ENCODE assay signal across 1 cellular context in the genomic region with DNA sequence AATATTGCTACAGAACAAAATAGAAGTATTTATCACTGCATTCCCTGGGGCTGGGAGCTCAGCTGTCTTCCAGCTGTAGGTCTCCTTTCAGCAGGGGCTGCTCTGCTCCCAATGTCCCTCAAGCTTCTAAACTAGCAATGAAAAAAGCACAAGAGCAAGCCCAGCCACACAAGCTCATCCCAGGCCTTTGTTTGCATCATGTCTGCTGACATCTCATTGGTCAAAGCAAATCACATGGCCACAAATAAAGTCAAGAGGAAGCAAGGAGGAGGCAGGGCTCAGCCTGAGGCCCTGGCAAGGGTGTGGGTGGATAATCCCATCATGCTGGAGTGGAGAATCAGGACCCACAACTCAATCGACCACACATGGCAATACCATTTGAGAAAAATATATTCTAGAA.
TF ChIP-seq lines count a peak whose summit lies in the region.

No MANE protein-coding gene starts in this region.

TF ChIP-seq in K562, 482 proteins besides CTCF, POLR2A, EP300 and RAD21 (continued from another document):
- TF ChIP-seq RAD51 (IDR thresholded peaks at IDR 0.05; ENCODE audit: borderline replicate concordance, low read depth): peak; percentile 66
- no peak for TF ChIP-seq NEUROD1 (IDR thresholded peaks at IDR 0.05; ENCODE audit: borderline replicate concordance, low read depth, low read length, partially characterized antibody)
- TF ChIP-seq ZNF584 (CRISPR knock-in tag; IDR thresholded peaks at IDR 0.05; ENCODE audit: low read depth): no peak
- no peak for TF ChIP-seq NR4A1 (CRISPR knock-in tag; IDR thresholded peaks at IDR 0.05)
- TF ChIP-seq NR4A1 (tag; IDR thresholded peaks at IDR 0.05): no peak
- no peak for TF ChIP-seq KDM1A (IDR thresholded peaks at IDR 0.05)
- no peak for TF ChIP-seq GABPB2 (CRISPR knock-in tag; conservative IDR thresholded peaks at IDR 0.05)
- TF ChIP-seq RBM15 (IDR thresholded peaks at IDR 0.05; ENCODE audit: insufficient read depth, low read length): no peak
- TF ChIP-seq, protein P1, sequence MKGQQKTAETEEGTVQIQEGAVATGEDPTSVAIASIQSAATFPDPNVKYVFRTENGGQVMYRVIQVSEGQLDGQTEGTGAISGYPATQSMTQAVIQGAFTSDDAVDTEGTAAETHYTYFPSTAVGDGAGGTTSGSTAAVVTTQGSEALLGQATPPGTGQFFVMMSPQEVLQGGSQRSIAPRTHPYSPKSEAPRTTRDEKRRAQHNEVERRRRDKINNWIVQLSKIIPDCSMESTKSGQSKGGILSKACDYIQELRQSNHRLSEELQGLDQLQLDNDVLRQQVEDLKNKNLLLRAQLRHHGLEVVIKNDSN (CRISPR knock-in tag; IDR thresholded peaks at IDR 0.05): peak; percentile 86
- TF ChIP-seq, protein P2, sequence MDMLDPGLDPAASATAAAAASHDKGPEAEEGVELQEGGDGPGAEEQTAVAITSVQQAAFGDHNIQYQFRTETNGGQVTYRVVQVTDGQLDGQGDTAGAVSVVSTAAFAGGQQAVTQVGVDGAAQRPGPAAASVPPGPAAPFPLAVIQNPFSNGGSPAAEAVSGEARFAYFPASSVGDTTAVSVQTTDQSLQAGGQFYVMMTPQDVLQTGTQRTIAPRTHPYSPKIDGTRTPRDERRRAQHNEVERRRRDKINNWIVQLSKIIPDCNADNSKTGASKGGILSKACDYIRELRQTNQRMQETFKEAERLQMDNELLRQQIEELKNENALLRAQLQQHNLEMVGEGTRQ (CRISPR knock-in tag; IDR thresholded peaks at IDR 0.05): peak; percentile 91
- TF ChIP-seq TARDBP (IDR thresholded peaks at IDR 0.05): no peak
- TF ChIP-seq, protein P3, sequence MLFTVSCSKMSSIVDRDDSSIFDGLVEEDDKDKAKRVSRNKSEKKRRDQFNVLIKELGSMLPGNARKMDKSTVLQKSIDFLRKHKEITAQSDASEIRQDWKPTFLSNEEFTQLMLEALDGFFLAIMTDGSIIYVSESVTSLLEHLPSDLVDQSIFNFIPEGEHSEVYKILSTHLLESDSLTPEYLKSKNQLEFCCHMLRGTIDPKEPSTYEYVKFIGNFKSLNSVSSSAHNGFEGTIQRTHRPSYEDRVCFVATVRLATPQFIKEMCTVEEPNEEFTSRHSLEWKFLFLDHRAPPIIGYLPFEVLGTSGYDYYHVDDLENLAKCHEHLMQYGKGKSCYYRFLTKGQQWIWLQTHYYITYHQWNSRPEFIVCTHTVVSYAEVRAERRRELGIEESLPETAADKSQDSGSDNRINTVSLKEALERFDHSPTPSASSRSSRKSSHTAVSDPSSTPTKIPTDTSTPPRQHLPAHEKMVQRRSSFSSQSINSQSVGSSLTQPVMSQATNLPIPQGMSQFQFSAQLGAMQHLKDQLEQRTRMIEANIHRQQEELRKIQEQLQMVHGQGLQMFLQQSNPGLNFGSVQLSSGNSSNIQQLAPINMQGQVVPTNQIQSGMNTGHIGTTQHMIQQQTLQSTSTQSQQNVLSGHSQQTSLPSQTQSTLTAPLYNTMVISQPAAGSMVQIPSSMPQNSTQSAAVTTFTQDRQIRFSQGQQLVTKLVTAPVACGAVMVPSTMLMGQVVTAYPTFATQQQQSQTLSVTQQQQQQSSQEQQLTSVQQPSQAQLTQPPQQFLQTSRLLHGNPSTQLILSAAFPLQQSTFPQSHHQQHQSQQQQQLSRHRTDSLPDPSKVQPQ (CRISPR knock-in tag; IDR thresholded peaks at IDR 0.05; ENCODE audit: borderline replicate concordance): no peak
- TF ChIP-seq, protein P4, sequence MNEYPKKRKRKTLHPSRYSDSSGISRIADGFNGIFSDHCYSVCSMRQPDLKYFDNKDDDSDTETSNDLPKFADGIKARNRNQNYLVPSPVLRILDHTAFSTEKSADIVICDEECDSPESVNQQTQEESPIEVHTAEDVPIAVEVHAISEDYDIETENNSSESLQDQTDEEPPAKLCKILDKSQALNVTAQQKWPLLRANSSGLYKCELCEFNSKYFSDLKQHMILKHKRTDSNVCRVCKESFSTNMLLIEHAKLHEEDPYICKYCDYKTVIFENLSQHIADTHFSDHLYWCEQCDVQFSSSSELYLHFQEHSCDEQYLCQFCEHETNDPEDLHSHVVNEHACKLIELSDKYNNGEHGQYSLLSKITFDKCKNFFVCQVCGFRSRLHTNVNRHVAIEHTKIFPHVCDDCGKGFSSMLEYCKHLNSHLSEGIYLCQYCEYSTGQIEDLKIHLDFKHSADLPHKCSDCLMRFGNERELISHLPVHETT (CRISPR knock-in tag; conservative IDR thresholded peaks at IDR 0.05 in 1 of 2, IDR thresholded peaks at IDR 0.05 in 1 of 2): no peak
- TF ChIP-seq HMG20B (CRISPR knock-in tag; IDR thresholded peaks at IDR 0.05): no peak
- TF ChIP-seq FOXK2 (conservative IDR thresholded peaks at IDR 0.05 in 1 of 2, IDR thresholded peaks at IDR 0.05 in 1 of 2; ENCODE audit: low read depth in 2 of 2): no peak
- no peak for TF ChIP-seq KAT2B (IDR thresholded peaks at IDR 0.05; ENCODE audit: low read depth, low read length)
- TF ChIP-seq SREBF2 (CRISPR knock-in tag; IDR thresholded peaks at IDR 0.05): no peak
- TF ChIP-seq RBM25 (IDR thresholded peaks at IDR 0.05; ENCODE audit: low read depth, low read length, severe bottlenecking): peak; percentile 50
- TF ChIP-seq NFE2 (IDR thresholded peaks at IDR 0.05; ENCODE audit: low read depth): no peak
- TF ChIP-seq ZNF217 (CRISPR knock-in tag; IDR thresholded peaks at IDR 0.05): no peak
- no peak for TF ChIP-seq POLR2AphosphoS5 (IDR thresholded peaks at IDR 0.05; ENCODE audit: control insufficient read depth, insufficient read depth, low read depth, low read length)
- no peak for TF ChIP-seq MAZ (CRISPR knock-in tag; conservative IDR thresholded peaks at IDR 0.05 in 1 of 2, IDR thresholded peaks at IDR 0.05 in 1 of 2)
- no peak for TF ChIP-seq XRCC3 (IDR thresholded peaks at IDR 0.05)
- TF ChIP-seq DDX20 (tag; IDR thresholded peaks at IDR 0.05; ENCODE audit: low read depth): no peak
- no peak for TF ChIP-seq NCOA1 (IDR thresholded peaks at IDR 0.05; ENCODE audit: low read depth)
